In the genomic region with DNA sequence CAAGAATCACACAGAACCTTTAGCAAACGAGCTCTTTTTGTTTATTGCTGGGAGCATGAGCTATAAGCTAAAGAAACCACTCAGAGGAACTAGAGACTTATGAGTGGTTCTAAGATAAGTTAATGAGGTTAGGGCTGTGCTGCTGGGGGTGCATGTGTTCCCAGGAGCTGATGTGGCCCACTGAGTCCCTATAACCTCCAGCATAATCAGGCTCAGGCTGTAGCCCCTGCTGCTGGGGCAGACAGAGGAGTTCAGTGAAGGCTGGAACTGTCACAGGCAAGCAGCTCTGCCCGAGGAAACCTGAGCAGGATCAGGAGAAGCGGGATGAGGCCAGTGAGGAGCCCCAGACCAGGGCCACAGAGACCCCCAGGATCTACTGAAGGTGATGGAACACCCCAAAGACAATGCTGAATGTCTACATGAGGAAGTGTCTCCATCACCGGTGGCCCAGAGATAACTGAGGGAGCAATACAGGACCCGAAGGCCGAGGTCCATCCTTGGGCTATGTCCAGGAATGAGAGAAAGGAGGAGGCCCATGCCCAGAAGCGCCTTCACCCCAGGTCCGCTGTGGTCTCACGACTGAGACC, we compare ENCODE assay signal across 1 cellular context.
TF ChIP-seq lines count a peak whose summit lies in the region.

No MANE protein-coding gene starts in this region.

TF ChIP-seq in H1, 55 proteins besides CTCF, POLR2A, EP300 and RAD21:
- TF ChIP-seq KDM4A (IDR thresholded peaks at IDR 0.05; ENCODE audit: low read depth, low read length, severe bottlenecking) = no peak
- no peak for TF ChIP-seq CBX8 (IDR thresholded peaks at IDR 0.05; ENCODE audit: borderline replicate concordance, low read depth, low read length)
- no peak for TF ChIP-seq ASH2L (IDR thresholded peaks at IDR 0.05; ENCODE audit: low read length)
- TF ChIP-seq FOSL1 (IDR thresholded peaks at IDR 0.05; ENCODE audit: insufficient read depth, low read depth, low read length) = no peak
- TF ChIP-seq SUZ12 (IDR thresholded peaks at IDR 0.05; ENCODE audit: low read length) = no peak
- no peak for TF ChIP-seq TAF7 (optimal IDR thresholded peaks at IDR 0.05; ENCODE audit: borderline replicate concordance, low read depth, low read length)
- TF ChIP-seq ZNF274 (IDR thresholded peaks at IDR 0.05; ENCODE audit: borderline replicate concordance, extremely low read depth, low read length) = no peak
- TF ChIP-seq GTF2F1 (IDR thresholded peaks at IDR 0.05; ENCODE audit: borderline replicate concordance, low read depth, low read length) = no peak
- TF ChIP-seq SRF (IDR thresholded peaks at IDR 0.05; ENCODE audit: low read depth, low read length) = no peak
- TF ChIP-seq RFX5 (IDR thresholded peaks at IDR 0.05; ENCODE audit: borderline replicate concordance, low read depth, low read length) = no peak
- TF ChIP-seq RBBP5 (IDR thresholded peaks at IDR 0.05; ENCODE audit: borderline replicate concordance, low read depth, low read length) = no peak
- no peak for TF ChIP-seq CTBP2 (IDR thresholded peaks at IDR 0.05; ENCODE audit: borderline replicate concordance, insufficient read depth, insufficient read length, low read length)
- no peak for TF ChIP-seq HDAC6 (IDR thresholded peaks at IDR 0.05; ENCODE audit: low read depth, low read length)
- no peak for TF ChIP-seq RXRA (IDR thresholded peaks at IDR 0.05; ENCODE audit: insufficient read depth, low read depth, low read length)
- TF ChIP-seq, protein P1, sequence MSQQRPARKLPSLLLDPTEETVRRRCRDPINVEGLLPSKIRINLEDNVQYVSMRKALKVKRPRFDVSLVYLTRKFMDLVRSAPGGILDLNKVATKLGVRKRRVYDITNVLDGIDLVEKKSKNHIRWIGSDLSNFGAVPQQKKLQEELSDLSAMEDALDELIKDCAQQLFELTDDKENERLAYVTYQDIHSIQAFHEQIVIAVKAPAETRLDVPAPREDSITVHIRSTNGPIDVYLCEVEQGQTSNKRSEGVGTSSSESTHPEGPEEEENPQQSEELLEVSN (IDR thresholded peaks at IDR 0.05) = no peak
- no peak for TF ChIP-seq SP2 (IDR thresholded peaks at IDR 0.05; ENCODE audit: low read length)
- no peak for TF ChIP-seq KDM1A (IDR thresholded peaks at IDR 0.05; ENCODE audit: borderline replicate concordance, low read length)
TF ChIP-seq in H1: peak in this region for 0.
